Comparison of ENCODE assay signal across 9 cellular contexts in the genomic region with DNA sequence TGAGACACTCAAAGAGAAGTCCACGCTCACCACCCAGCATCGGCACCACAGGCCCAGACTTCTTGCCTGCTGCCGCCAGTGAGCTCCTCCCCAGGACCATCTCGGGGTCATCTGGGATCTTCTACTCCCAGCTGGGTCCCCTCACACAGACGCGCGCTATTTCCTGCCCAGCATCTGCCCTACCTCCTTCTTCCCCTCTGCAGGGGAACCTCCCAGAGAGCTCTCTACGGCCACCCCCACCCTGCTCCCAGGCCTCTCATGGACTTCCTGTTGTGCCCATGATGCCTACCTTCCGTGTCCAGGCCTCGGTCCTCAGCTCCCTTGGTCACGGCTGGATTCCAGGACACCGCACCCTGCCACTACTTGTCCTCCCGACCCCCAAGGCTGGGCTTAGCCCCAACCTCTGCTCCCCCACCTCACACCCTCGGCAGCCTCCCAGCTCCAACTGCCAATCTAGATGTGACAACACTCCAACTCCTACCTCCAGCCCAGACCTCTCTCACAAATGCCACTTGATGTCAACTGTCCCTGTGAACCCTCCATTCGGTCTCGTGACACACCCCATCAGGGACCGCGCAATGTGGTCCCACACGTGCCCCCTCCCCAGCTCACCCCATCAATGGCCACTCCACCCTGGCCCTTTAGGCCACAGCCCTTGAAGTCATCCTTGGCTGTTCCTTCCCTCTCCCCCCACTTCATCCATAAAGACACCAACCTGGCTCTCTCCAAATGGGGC. TPM values are rescaled to one million over a fixed set of nuclear protein-coding genes. Genes with fewer than 3 reads are reported as not detected.
DNase-seq lines count a peak whose midpoint lies in the region; ATAC-seq and TF ChIP-seq lines count a peak whose summit lies in the region.
"Had no signal": no experiment of that assay in that cellular context is flagged by ENCODE, and none has a peak within 500 bp of the region (broad histone marks: within the 10 kb centered on the region; RNA-seq: fewer than 3 reads in every experiment).

No MANE protein-coding gene starts in this region.

- H3K18ac ChIP-seq in H9 (ENCODE audit: insufficient read length, low read depth, low read length), result no peak overlapping the region
- no peak overlapping the region for H3K18ac ChIP-seq in mesenchymal stem cell (ENCODE audit: low read depth in 1 of 2, low read length in 2 of 2)

- no peak overlapping the region for H2BK15ac ChIP-seq in H9 (ENCODE audit: low read depth, low read length)
- no peak overlapping the region for H2BK15ac ChIP-seq in mesenchymal stem cell (ENCODE audit: low read depth, poor library complexity, severe bottlenecking)

- no peak overlapping the region for H4K5ac ChIP-seq in H9 (ENCODE audit: insufficient read length, low read depth, low read length)

- H2BK12ac ChIP-seq in H9 (ENCODE audit: insufficient read length, low read depth, low read length) (no peak overlapping the region), mesenchymal stem cell (ENCODE audit: low read length in 2 of 2) (no peak overlapping the region)

- peaks cover 68 to 69% of the 10 kb centered on the region in 2 experiments for H3K36me3 ChIP-seq in mesenchymal stem cell (ENCODE audit: control insufficient read depth in 1 of 2, insufficient read depth in 2 of 2, low read depth in 1 of 2, low read length in 2 of 2)

- POLR2A ChIA-PET in activated CD8-positive, alpha-beta T cell treated with anti-CD3 and anti-CD28 coated beads, Interleukin-2, amount 10 ng/mL, durations not matched to agents 7 days and 5 days (lab: Charles Lee), result interaction anchor here (0.7 to 1.7 kb wide), 5 partner anchors 9 to 46 kb away, joined by 3 to 5 read pairs (median 3); partner anchors contain the start of gene SGSM3

- no peak overlapping the region for H3K9ac ChIP-seq in H9 (ENCODE audit: extremely low read depth, insufficient read length, low read length)
- no peak overlapping the region for H3K9ac ChIP-seq in mesenchymal stem cell (ENCODE audit: low read length)

- no peaks in the 10 kb centered on the region for H3K4me1 ChIP-seq in H9 (ENCODE audit: insufficient read depth, low read length)
- peaks cover 25% of the 10 kb centered on the region for H3K4me1 ChIP-seq in mesenchymal stem cell (ENCODE audit: control insufficient read depth, insufficient read depth, low read depth, low read length)

- H3K4me3 ChIP-seq in mesenchymal stem cell (ENCODE audit: insufficient read depth in 1 of 2, low read depth in 1 of 2, low read length in 2 of 2), result no peak overlapping the region

- H3K27ac ChIP-seq in H9 (ENCODE audit: insufficient read length, low read depth, low read length), result no peak overlapping the region
- H3K27ac ChIP-seq in mesenchymal stem cell (ENCODE audit: low read length, poor library complexity, severe bottlenecking), result no peak overlapping the region

- ATAC-seq in activated CD8-positive, alpha-beta T cell treated with anti-CD3 and anti-CD28 coated beads, Interleukin-2, amount 10 ng/mL, durations not matched to agents 7 days and 5 days, result peak; percentile 48
- ATAC-seq in memory B cell (ENCODE audit: low read depth), result peak; percentile 19
- no peak for ATAC-seq in GM18520 (IDR thresholded peaks at IDR 0.05; ENCODE audit: unreplicated experiment)
- ATAC-seq in HG02970 (IDR thresholded peaks at IDR 0.05; ENCODE audit: low FRiP score, unreplicated experiment), result no peak

- H3K36me3 Mint-ChIP-seq in H9 (ENCODE audit: insufficient read depth in 1 of 3, low read depth in 3 of 3) (peaks cover 21 to 50% (median 48%) of the 10 kb centered on the region in 3 experiments), memory B cell (peaks cover 9% of the 10 kb centered on the region)
- peaks cover 57% of the 10 kb centered on the region for H3K36me3 Mint-ChIP-seq in activated CD8-positive, alpha-beta T cell treated with anti-CD3 and anti-CD28 coated beads, Interleukin-2, amount 10 ng/mL, durations not matched to agents 7 days and 5 days (ENCODE audit: low read depth)

- H3K79me1 ChIP-seq in H9 (ENCODE audit: insufficient read depth, low read depth, low read length, poor library complexity, severe bottlenecking) (no peaks in the 10 kb centered on the region), mesenchymal stem cell (replicated peaks; ENCODE audit: low read length, poor library complexity, severe bottlenecking) (peaks cover 34% of the 10 kb centered on the region)

- H3K9me3 ChIP-seq in H9 (ENCODE audit: control insufficient read depth, low read depth, low read length) (no peaks in the 10 kb centered on the region), mesenchymal stem cell (ENCODE audit: control insufficient read depth, low read length) (no peaks in the 10 kb centered on the region)

- H3K14ac ChIP-seq in H9 (ENCODE audit: insufficient read depth, low read length) (no peak overlapping the region), mesenchymal stem cell (ENCODE audit: low read length in 2 of 2) (no peak overlapping the region)

- no peaks in the 10 kb centered on the region for H3K27me3 ChIP-seq in H9 (ENCODE audit: insufficient read depth, low read length)
- H3K27me3 ChIP-seq in mesenchymal stem cell (ENCODE audit: control insufficient read depth in 1 of 2, insufficient read depth in 1 of 2, low read length in 2 of 2), result no peaks in the 10 kb centered on the region

- H2AFZ ChIP-seq in H9 (ENCODE audit: low read length), result no peak overlapping the region
- H2AFZ ChIP-seq in mesenchymal stem cell (ENCODE audit: low read depth, low read length), result no peak overlapping the region

- H3K27me3 Mint-ChIP-seq in H9 (ENCODE audit: low read depth) (no peaks in the 10 kb centered on the region; the same call in 1 of the 2 replicates), memory B cell (no peaks in the 10 kb centered on the region)
- H3K27me3 Mint-ChIP-seq in activated CD8-positive, alpha-beta T cell treated with anti-CD3 and anti-CD28 coated beads, Interleukin-2, amount 10 ng/mL, durations not matched to agents 7 days and 5 days (ENCODE audit: low read depth), result no peaks in the 10 kb centered on the region

- H3K9me3 Mint-ChIP-seq in H9 (no peaks in the 10 kb centered on the region), memory B cell (peaks cover 1% of the 10 kb centered on the region)
- no peaks in the 10 kb centered on the region for H3K9me3 Mint-ChIP-seq in activated CD8-positive, alpha-beta T cell treated with anti-CD3 and anti-CD28 coated beads, Interleukin-2, amount 10 ng/mL, durations not matched to agents 7 days and 5 days (ENCODE audit: insufficient read depth)

- no peak overlapping the region for H3K23ac ChIP-seq in H9 (ENCODE audit: insufficient read length, low read depth, low read length)
- H3K23ac ChIP-seq in mesenchymal stem cell (ENCODE audit: low read length in 2 of 2), result no peak overlapping the region

- no CpG with 5 or more reads among the region's 19 CpGs for WGBS in H9 (ENCODE audit: extremely low coverage, insufficient read length, low lambda C conversion rate)
- 91% methylated on average over 19 of the region's 19 CpGs for WGBS in mesenchymal stem cell

- no peak overlapping the region for H3K4ac ChIP-seq in H9 (ENCODE audit: low read depth, low read length)
- no peak overlapping the region for H3K4ac ChIP-seq in mesenchymal stem cell (ENCODE audit: low read depth in 1 of 2, low read length in 2 of 2)

- H3K23me2 ChIP-seq in H9 (ENCODE audit: insufficient read length, low read depth, low read length, poor library complexity, severe bottlenecking), result no peaks in the 10 kb centered on the region

- DNase-seq in CMK (ENCODE audit: low read depth) (peak; percentile 37), H9 (no peak), memory B cell (ENCODE audit: low spot score in 2 of 2) (no peak), NCI-H82 treated with DMSO at 0.1 percent for 48 hours (lab: John Stamatoyannopoulos, UW; ENCODE audit: unreplicated experiment) (no peak), mesenchymal stem cell (no peak)
- DNase-seq in activated CD8-positive, alpha-beta T cell treated with anti-CD3 and anti-CD28 coated beads, Interleukin-2, amount 10 ng/mL, durations not matched to agents 7 days and 5 days, result peak; percentile 53
- DNase-seq: foreskin fibroblast had no signal

- H3K4me2 ChIP-seq in H9 (ENCODE audit: insufficient read depth, insufficient read length, low read length) (no peak overlapping the region), mesenchymal stem cell (ENCODE audit: low read length, poor library complexity, severe bottlenecking) (no peak overlapping the region)

- no peaks in the 10 kb centered on the region for H3K79me2 ChIP-seq in H9 (ENCODE audit: insufficient read depth, low read length)

- H3K4me3 Mint-ChIP-seq in H9, result no peak overlapping the region
- H3K4me3 Mint-ChIP-seq in activated CD8-positive, alpha-beta T cell treated with anti-CD3 and anti-CD28 coated beads, Interleukin-2, amount 10 ng/mL, durations not matched to agents 7 days and 5 days, result no peak overlapping the region
- peak overlapping the region; percentile 79 for H3K4me3 Mint-ChIP-seq in memory B cell

- H3K27ac Mint-ChIP-seq in H9, result peak overlapping the region; percentile 76 to 91 (median 88); a peak in 5 of 7 replicates
- peak overlapping the region; percentile 89 for H3K27ac Mint-ChIP-seq in activated CD8-positive, alpha-beta T cell treated with anti-CD3 and anti-CD28 coated beads, Interleukin-2, amount 10 ng/mL, durations not matched to agents 7 days and 5 days
- H3K27ac Mint-ChIP-seq in memory B cell, result peak overlapping the region; percentile 86

- no peak overlapping the region for H3T11ph ChIP-seq in H9 (ENCODE audit: low read length)

- H2BK5ac ChIP-seq in H9 (ENCODE audit: insufficient read length, low read length), result no peak overlapping the region
- H2BK5ac ChIP-seq in mesenchymal stem cell (ENCODE audit: low read depth, low read length, poor library complexity, severe bottlenecking), result no peak overlapping the region

- CTCF ChIA-PET in activated CD8-positive, alpha-beta T cell treated with anti-CD3 and anti-CD28 coated beads, Interleukin-2, amount 10 ng/mL, durations not matched to agents 7 days and 5 days (lab: Charles Lee), result interaction anchor here (0.8 to 1.9 kb wide), 4 partner anchors 12 to 71 kb away, joined by 3 to 11 read pairs (median 4); no protein-coding TSS in a partner anchor

- H2AK5ac ChIP-seq in H9 (ENCODE audit: insufficient read length, low read length) (no peak overlapping the region), mesenchymal stem cell (ENCODE audit: low read length, severe bottlenecking) (no peak overlapping the region)

- H4K8ac ChIP-seq in H9 (replicated peaks; ENCODE audit: insufficient read length, low read depth, low read length), result no peak overlapping the region
- H4K8ac ChIP-seq in mesenchymal stem cell (ENCODE audit: low read length), result no peak overlapping the region

- no peak overlapping the region for H2BK20ac ChIP-seq in H9 (ENCODE audit: low read depth, low read length, poor library complexity, severe bottlenecking)

- H4K91ac ChIP-seq in H9 (ENCODE audit: insufficient read length, low read depth, low read length) (no peak overlapping the region), mesenchymal stem cell (ENCODE audit: low read length) (no peak overlapping the region)

- H3K4me1 Mint-ChIP-seq in H9, result 0 out of 4 replicates have a peak, but pooled peaks cover 2 to 6% of the 10 kb centered on the region in 2 experiments
- H3K4me1 Mint-ChIP-seq in activated CD8-positive, alpha-beta T cell treated with anti-CD3 and anti-CD28 coated beads, Interleukin-2, amount 10 ng/mL, durations not matched to agents 7 days and 5 days (ENCODE audit: low read depth), result peaks cover 44% of the 10 kb centered on the region
- H3K4me1 Mint-ChIP-seq in memory B cell, result peaks cover 42% of the 10 kb centered on the region

- TF ChIP-seq CTCF in H9 (conservative IDR thresholded peaks at IDR 0.05), result no peak

- H4K20me1 ChIP-seq in H9 (ENCODE audit: control insufficient read depth, insufficient read depth, insufficient read length), result no peaks in the 10 kb centered on the region

- H3K56ac ChIP-seq in H9 (ENCODE audit: insufficient read length, low read depth, low read length), result no peak overlapping the region

- H2BK120ac ChIP-seq in H9 (ENCODE audit: low read depth, low read length, poor library complexity, severe bottlenecking), result no peak overlapping the region
- no peak overlapping the region for H2BK120ac ChIP-seq in mesenchymal stem cell (ENCODE audit: low read depth, low read length)

RNA-seq across cellular contexts. Expression of gene SGSM3, which starts 45.3 kb away (rescaled TPM):
- total RNA-seq in H9 (2021), result 70.7 and 77.5 TPM in 2 replicates
- total RNA-seq in activated CD8-positive, alpha-beta T cell treated with anti-CD3 and anti-CD28 coated beads, Interleukin-2, amount 10 ng/mL, durations not matched to agents 7 days and 5 days, result 100 to 1,000 TPM; 105 TPM
- 38.5 TPM for polyA plus RNA-seq in mesenchymal stem cell (2013, experiment 1 of 2)
- 36.6 TPM for polyA plus RNA-seq in mesenchymal stem cell (2013, experiment 2 of 2)

Comparison
In these comparisons a context has a peak if more than half of its experiments do, and no peak if none do; other contexts are left out.
1. DNase-seq: peak in CMK (single experiment) and activated CD8-positive, alpha-beta T cell treated with anti-CD3 and anti-CD28 coated beads, Interleukin-2, amount 10 ng/mL, durations not matched to agents 7 days and 5 days (single experiment); none in H9 (single experiment), memory B cell (0 of 2), NCI-H82 treated with DMSO at 0.1 percent for 48 hours (single experiment) and mesenchymal stem cell (single experiment).
2. ATAC-seq: peak in activated CD8-positive, alpha-beta T cell treated with anti-CD3 and anti-CD28 coated beads, Interleukin-2, amount 10 ng/mL, durations not matched to agents 7 days and 5 days (single experiment) and memory B cell (single experiment); none in GM18520 (single experiment) and HG02970 (single experiment).
3. Peak in every context shown above with its lines, with median percentiles within 50 percentile points of each other: H3K27ac Mint-ChIP-seq.